ENCODE assay signal across 19 cellular contexts in genomic region chr22:38086942-38087341, GRCh38. TPM values are rescaled to one million over a fixed set of nuclear protein-coding genes. Genes with fewer than 3 reads are reported as not detected.
A peak's percentile ranks its signal among the peaks of the same experiment; 100 is the strongest.
DNase-seq lines count a peak whose midpoint lies in the region; ATAC-seq, FAIRE-seq and TF ChIP-seq lines count a peak whose summit lies in the region.
"Had no signal": no experiment of that assay in that cellular context is flagged by ENCODE, and none has a peak within 500 bp of the region (broad histone marks: within the 10 kb centered on the region; RNA-seq: fewer than 3 reads in every experiment).

No MANE protein-coding gene starts in this region.

- intact Hi-C loops in right cardiac atrium (cut with DNase I): no loop called here
- intact Hi-C loops in Right ventricle myocardium inferior (cut with DNase I): no loop called here
- intact Hi-C loops in kidney (cut with DNase I): no loop called here
- intact Hi-C loops in psoas muscle (cut with DNase I): no loop called here

- DNase-seq in right cardiac atrium (peak in 2 of 3 donors; percentile 18 to 58), Right ventricle myocardium inferior (ENCODE audit: missing footprints) (no peak), HEK293T (ENCODE audit: extremely low spot score) (no peak), kidney (peak; percentile 66), psoas muscle (peak; percentile 4 to 14), KG1 (lab: John Stamatoyannopoulos, UW) (no peak)
- DNase-seq in stimulated activated CD4-positive, alpha-beta T cell treated with anti-CD3 and anti-CD28 coated beads, Interleukin-2, amount 100 ng/mL, for 24 hours: no peak
- DNase-seq: 8988T; ACHN; CD4-positive, CD25-positive, alpha-beta regulatory T cell; DMS 273 treated with DMSO at 0.1 percent for 48 hours; DMS79; HCEC 1CT had no signal

- H3K27ac ChIP-seq in right cardiac atrium (ENCODE audit: low read length) (no peak overlapping the region), kidney (ENCODE audit: low read depth in 2 of 2, low read length in 2 of 2) (no peak overlapping the region), psoas muscle (no peak overlapping the region)
- H3K27ac ChIP-seq: BLaER1 treated with 17β-estradiol and CSF1 and Interleukin-3, amounts not matched to agents 10 nM and 100 nM; HL-60 had no signal

- ATAC-seq in right cardiac atrium (no peak), Right ventricle myocardium inferior (no peak), psoas muscle (no peak)

- no peak overlapping the region for H3K9ac ChIP-seq in kidney (ENCODE audit: low read length in 2 of 2)
- H3K9ac ChIP-seq: BLaER1 treated with 17β-estradiol and CSF1 and Interleukin-3, amounts not matched to agents 10 nM and 100 nM had no signal

- CTCF ChIA-PET in HEK293T (lab: Yijun Ruan, JAX): no interaction called here

- H3K4me3 ChIP-seq in right cardiac atrium (ENCODE audit: low read length): no peak overlapping the region
- no peak overlapping the region for H3K4me3 ChIP-seq in kidney (ENCODE audit: low read length in 2 of 2)
- H3K4me3 ChIP-seq in psoas muscle: no peak overlapping the region
- H3K4me3 ChIP-seq: BLaER1 treated with 17β-estradiol and CSF1 and Interleukin-3, amounts not matched to agents 10 nM and 100 nM had no signal

- POLR2A ChIA-PET in HEK293T (lab: Yijun Ruan, JAX): no interaction called here

- TF ChIP-seq CTCF in kidney (IDR thresholded peaks at IDR 0.05; ENCODE audit: borderline replicate concordance, extremely low read depth, insufficient read depth): no peak
- no peak for TF ChIP-seq CTCF in psoas muscle (IDR thresholded peaks at IDR 0.05)

- H3K9me3 ChIP-seq in right cardiac atrium (ENCODE audit: control insufficient read depth, low read length): no peaks in the 10 kb centered on the region
- no peaks in the 10 kb centered on the region for H3K9me3 ChIP-seq in kidney (ENCODE audit: control insufficient read depth in 1 of 2, low read length in 2 of 2)
- H3K9me3 ChIP-seq in psoas muscle: no peaks in the 10 kb centered on the region
- H3K9me3 ChIP-seq: BLaER1 treated with 17β-estradiol and CSF1 and Interleukin-3, amounts not matched to agents 10 nM and 100 nM had no signal

- H3K36me3 ChIP-seq in kidney (ENCODE audit: control insufficient read depth in 1 of 2, insufficient read depth in 2 of 2, low read length in 2 of 2): no peaks in the 10 kb centered on the region
- H3K36me3 ChIP-seq in psoas muscle (ENCODE audit: insufficient read depth in 1 of 2, low read depth in 1 of 2): no peaks in the 10 kb centered on the region
- H3K36me3 ChIP-seq: BLaER1 treated with 17β-estradiol and CSF1 and Interleukin-3, amounts not matched to agents 10 nM and 100 nM had no signal

- 92% methylated on average over 13 of the region's 13 CpGs for WGBS in right cardiac atrium
- WGBS in psoas muscle, 3 donors: 92 to 93% (median 92%) methylated on average over 13 of the region's 13 CpGs

- no peaks in the 10 kb centered on the region for H3K4me1 ChIP-seq in right cardiac atrium (ENCODE audit: control insufficient read depth, insufficient read depth, low read length)
- H3K4me1 ChIP-seq in kidney (ENCODE audit: control insufficient read depth in 1 of 2, insufficient read depth in 1 of 2, low read depth in 1 of 2, low read length in 2 of 2): no peaks in the 10 kb centered on the region
- H3K4me1 ChIP-seq in psoas muscle: peaks cover 11% of the 10 kb centered on the region

- no peak for FAIRE-seq in kidney (lab: Jason Lieb, UNC)
- FAIRE-seq: GM12891, GM19239, H1 had no signal

- H3K27me3 ChIP-seq in right cardiac atrium (ENCODE audit: control insufficient read depth, insufficient read depth) (no peaks in the 10 kb centered on the region), psoas muscle (ENCODE audit: insufficient read depth in 3 of 3, low read length in 2 of 3) (peaks cover 0 to 23% (median 5%) of the 10 kb centered on the region in 3 donors)

TF ChIP-seq in HEK293T, 16 proteins besides CTCF, POLR2A, EP300 and RAD21:
- TF ChIP-seq ZNF384 (IDR thresholded peaks at IDR 0.05) (0 out of 2 replicates have a peak, but pooled peaks have one; percentile 52), HDGF (IDR thresholded peaks at IDR 0.05; ENCODE audit: borderline replicate concordance) (no peak)
TF ChIP-seq in HEK293T: peak in this region for 1.

RNA-seq across cellular contexts. Expression of gene SLC16A8, which starts 3.0 kb away (rescaled TPM):
- total RNA-seq in right cardiac atrium (under 1 TPM in 3 of 4 donors, not detected in 1; 0.41 to 0.68 (median 0.57) TPM), Right ventricle myocardium inferior (not detected), kidney (0.31 TPM), psoas muscle (under 1 TPM in 1 of 4 donors, not detected in 3; 0.23 TPM)
- polyA plus RNA-seq in right cardiac atrium (0.63 TPM), kidney (ENCODE audit: insufficient read depth, low read depth, low replicate concordance) (0.92 TPM), psoas muscle (1 to 10 TPM in 1 of 3 donors, under 1 TPM in 2; 0.25 to 1.0 (median 0.33) TPM)
- total RNA-seq: CD4-positive, CD25-positive, alpha-beta regulatory T cell; G401; H1 had no signal
- polyA plus RNA-seq: CD4-positive, CD25-positive, alpha-beta regulatory T cell had no signal

RNA-seq across cellular contexts. Expression of gene BAIAP2L2, which starts 23.5 kb away (rescaled TPM):
- total RNA-seq in right cardiac atrium (under 1 TPM in 2 of 4 donors, not detected in 2; 0.17 to 0.53 TPM), Right ventricle myocardium inferior (0.30 TPM), kidney (9.7 TPM), psoas muscle (under 1 TPM in 3 of 4 donors, not detected in 1; 0.26 to 0.71 (median 0.56) TPM)
- polyA plus RNA-seq in right cardiac atrium (0.20 TPM), kidney (ENCODE audit: insufficient read depth, low read depth, low replicate concordance) (27.8 TPM), psoas muscle (1 to 10 TPM in 1 of 3 donors, under 1 TPM in 2; 0.23 to 5.1 (median 0.55) TPM)
- polyA plus RNA-seq: CD4-positive, CD25-positive, alpha-beta regulatory T cell had no signal

RNA-seq across cellular contexts. Expression of gene PICK1, which starts 29.7 kb away (rescaled TPM):
- total RNA-seq in right cardiac atrium (10 to 100 TPM; 23.8 to 26.5 (median 25.0) TPM), Right ventricle myocardium inferior (20.9 TPM), kidney (43.4 TPM), psoas muscle (10 to 100 TPM; 11.9 to 31.5 (median 17.8) TPM)
- polyA plus RNA-seq in right cardiac atrium (31.3 TPM), kidney (ENCODE audit: insufficient read depth, low read depth, low replicate concordance) (28.4 TPM), psoas muscle (10 to 100 TPM; 15.2 to 19.6 (median 18.9) TPM)

Comparison
In these comparisons a context has a peak if more than half of its experiments do, and no peak if none do; other contexts are left out.
1. DNase-seq: peak in right cardiac atrium (2 of 3), kidney (single experiment) and psoas muscle (2 of 2); none in Right ventricle myocardium inferior (single experiment), HEK293T (single experiment), KG1 (single experiment) and stimulated activated CD4-positive, alpha-beta T cell treated with anti-CD3 and anti-CD28 coated beads, Interleukin-2, amount 100 ng/mL, for 24 hours (0 of 2).